In genomic region chr2:9552491-9553178, GRCh38 we compare ENCODE assay signal across 8 cellular contexts. TPM values are rescaled to one million over a fixed set of nuclear protein-coding genes. Genes with fewer than 3 reads are reported as not detected.
DNase-seq lines count a peak whose midpoint lies in the region; ATAC-seq, FAIRE-seq and TF ChIP-seq lines count a peak whose summit lies in the region.

No MANE protein-coding gene starts in this region.

- peaks cover 81% of the 10 kb centered on the region for H3K4me1 Mint-ChIP-seq in stimulated activated memory B cell treated with anti-CD40 and anti-IgM and Interleukin-4, amounts not matched to agents 10 μg/mL and 1 μg/mL and 100 μg/mL, for 72 hours

- no peaks in the 10 kb centered on the region for H3K36me3 Mint-ChIP-seq in stimulated activated memory B cell treated with anti-CD40 and anti-IgM and Interleukin-4, amounts not matched to agents 10 μg/mL and 1 μg/mL and 100 μg/mL, for 72 hours

- peak overlapping the region; percentile 47 for H3K9ac ChIP-seq in endothelial cell of umbilical vein (replicated peaks; ENCODE audit: extremely low read depth, insufficient read depth, low read length)

- H3K79me2 ChIP-seq in endothelial cell of umbilical vein (ENCODE audit: control insufficient read depth, insufficient read depth, low read length) = peaks cover 77% of the 10 kb centered on the region

- TF ChIP-seq CTCF in RWPE2 (IDR thresholded peaks at IDR 0.05; ENCODE audit: poor library complexity, severe bottlenecking) (no peak), endothelial cell of umbilical vein (IDR thresholded peaks at IDR 0.05; ENCODE audit: extremely low read depth in 1 of 2, insufficient read depth in 1 of 2, low read depth in 1 of 2, low read length in 2 of 2) (no peak)

- POLR2A ChIA-PET in endothelial cell of umbilical vein (lab: Charles Lee) = no interaction called here

- H3K9me3 ChIP-seq in RWPE2 (ENCODE audit: severe bottlenecking) = no peaks in the 10 kb centered on the region
- H3K9me3 ChIP-seq in endothelial cell of umbilical vein (replicated peaks; ENCODE audit: control insufficient read depth, insufficient read depth, low read length) = no peaks in the 10 kb centered on the region

- H3K4me3 Mint-ChIP-seq in stimulated activated memory B cell treated with anti-CD40 and anti-IgM and Interleukin-4, amounts not matched to agents 10 μg/mL and 1 μg/mL and 100 μg/mL, for 72 hours = peak overlapping the region; percentile 57

- H3K4me3 ChIP-seq in RWPE2 (ENCODE audit: severe bottlenecking) (no peak overlapping the region), endothelial cell of umbilical vein (replicated peaks in 1 of 3; ENCODE audit: insufficient read depth in 1 of 3, low read depth in 1 of 3, low read length in 3 of 3) (no peak overlapping the region)

- intact Hi-C loops in endothelial cell of umbilical vein (cut with micrococcal nuclease) = loop anchor here (2.0 to 5.0 kb wide), 2 partner anchors 14 to 45 kb away; no protein-coding TSS in a partner anchor

- peak overlapping the region; percentile 84 for H3K4me2 ChIP-seq in endothelial cell of umbilical vein (ENCODE audit: insufficient read depth, low read length)

- H3K36me3 ChIP-seq in RWPE2 (ENCODE audit: low read depth) (no peaks in the 10 kb centered on the region), endothelial cell of umbilical vein (ENCODE audit: control insufficient read depth in 2 of 2, extremely low read depth in 1 of 2, insufficient read depth in 2 of 2, low read length in 2 of 2) (no peaks in the 10 kb centered on the region)

- H4K20me1 ChIP-seq in endothelial cell of umbilical vein (replicated peaks; ENCODE audit: control insufficient read depth, extremely low read depth, insufficient read depth, low read length) = no peaks in the 10 kb centered on the region

- H3K27me3 ChIP-seq in RWPE2 (ENCODE audit: insufficient read depth, poor library complexity, severe bottlenecking) (no peaks in the 10 kb centered on the region), endothelial cell of umbilical vein (ENCODE audit: control insufficient read depth in 2 of 2, insufficient read depth in 2 of 2, low read length in 2 of 2) (no peaks in the 10 kb centered on the region)

- no peaks in the 10 kb centered on the region for H3K9me3 Mint-ChIP-seq in stimulated activated memory B cell treated with anti-CD40 and anti-IgM and Interleukin-4, amounts not matched to agents 10 μg/mL and 1 μg/mL and 100 μg/mL, for 72 hours

- H3K9me1 ChIP-seq in endothelial cell of umbilical vein (replicated peaks; ENCODE audit: control insufficient read depth, extremely low read depth, insufficient read depth, low read length) = no peaks in the 10 kb centered on the region

- H3K4me1 ChIP-seq in RWPE2 (ENCODE audit: insufficient read depth, poor library complexity, severe bottlenecking) = peaks cover 25% of the 10 kb centered on the region
- H3K4me1 ChIP-seq in endothelial cell of umbilical vein (ENCODE audit: control insufficient read depth, extremely low read depth, insufficient read depth, low read length) = peaks cover 37% of the 10 kb centered on the region

- dilution Hi-C loops in endothelial cell of umbilical vein (cut with MboI; ENCODE audit: extremely low pct_ligation_motif_present, low sequenced_read_pairs) = no loop called here

- no peak overlapping the region for H2AFZ ChIP-seq in endothelial cell of umbilical vein (ENCODE audit: low read depth, low read length)

- CTCF ChIA-PET in endothelial cell of umbilical vein (lab: Charles Lee) = interaction anchor here (0.9 kb wide), 1 partner anchor 12 kb away, joined by 3 read pairs; no protein-coding TSS in a partner anchor

- peak overlapping the region; percentile 73 for H3K27ac Mint-ChIP-seq in stimulated activated memory B cell treated with anti-CD40 and anti-IgM and Interleukin-4, amounts not matched to agents 10 μg/mL and 1 μg/mL and 100 μg/mL, for 72 hours

- peak; percentile 81 for FAIRE-seq in endothelial cell of umbilical vein (lab: Jason Lieb, UNC)

- peak; percentile 93 for DNase-seq in HCEC 1CT
- DNase-seq in RWPE2 (ENCODE audit: low spot score) = no peak
- peak; percentile 78 for DNase-seq in endothelial cell of umbilical vein (ENCODE audit: low read depth, low spot score)
- no peak for DNase-seq in HPDE6-E6E7 (ENCODE audit: extremely low spot score)
- DNase-seq in activated CD4-positive, CD25-positive, alpha-beta regulatory T cell (lab: John Stamatoyannopoulos, UW) = no peak
- no peak for DNase-seq in stimulated activated CD4-positive, alpha-beta T cell treated with anti-CD3 and anti-CD28 coated beads, Interleukin-15, amount 100 ng/mL, for 24 hours

- TF ChIP-seq POLR2A in endothelial cell of umbilical vein (IDR thresholded peaks at IDR 0.05; ENCODE audit: low read depth, low read length) = no peak

- peak; percentile 12 for ATAC-seq in RWPE2 (ENCODE audit: low read depth)
- ATAC-seq in stimulated activated memory B cell treated with anti-CD40 and anti-IgM and Interleukin-4, amounts not matched to agents 10 μg/mL and 1 μg/mL and 100 μg/mL, for 72 hours = no peak
- no peak for ATAC-seq in GM18867 (IDR thresholded peaks at IDR 0.05; ENCODE audit: unreplicated experiment)

- H3K27ac ChIP-seq in RWPE2 (ENCODE audit: poor library complexity, severe bottlenecking) = peak overlapping the region; percentile 83
- peak overlapping the region; percentile 58 for H3K27ac ChIP-seq in endothelial cell of umbilical vein (ENCODE audit: insufficient read depth, low read depth, low read length)

- BruUV-seq in endothelial cell of umbilical vein (replicated peaks; lab: Mats Ljungman, UMichigan) = no TSS peak

- H3K27me3 Mint-ChIP-seq in stimulated activated memory B cell treated with anti-CD40 and anti-IgM and Interleukin-4, amounts not matched to agents 10 μg/mL and 1 μg/mL and 100 μg/mL, for 72 hours = no peaks in the 10 kb centered on the region

TF ChIP-seq in endothelial cell of umbilical vein, 7 proteins besides CTCF, POLR2A, EP300 and RAD21:
- peak; percentile 95 for TF ChIP-seq JUN (IDR thresholded peaks at IDR 0.05; ENCODE audit: borderline replicate concordance, insufficient read depth, insufficient read length, low read depth)
- TF ChIP-seq GATA2 (IDR thresholded peaks at IDR 0.05; ENCODE audit: insufficient read depth, insufficient read length, low read depth, low read length) = peak; percentile 27
- TF ChIP-seq POLR2AphosphoS5 (IDR thresholded peaks at IDR 0.05; ENCODE audit: insufficient read depth, low read depth, low read length) = no peak
- TF ChIP-seq FOS (IDR thresholded peaks at IDR 0.05; ENCODE audit: borderline replicate concordance, insufficient read depth, low read length) = peak; percentile 90

RNA-seq across cellular contexts. Expression of gene ADAM17, which starts 3.0 kb away (rescaled TPM):
- 52.9 and 57.1 TPM in 2 replicates for total RNA-seq in endothelial cell of umbilical vein
- polyA plus RNA-seq in endothelial cell of umbilical vein = 9.3 and 10.6 TPM in 2 replicates
- 10.6 and 11.4 TPM in 2 replicates for polyA plus RNA-seq in endothelial cell of umbilical vein (2011; cell fraction: cytosol; rRNA removed)
- 20.4 and 22.4 TPM in 2 replicates for polyA plus RNA-seq in endothelial cell of umbilical vein (2011; cell fraction: nucleus; rRNA removed)
- 41.9 and 43.2 TPM in 2 replicates for polyA plus RNA-seq in endothelial cell of umbilical vein (2012)
- polyA minus RNA-seq in endothelial cell of umbilical vein = 43.8 and 50.3 TPM in 2 replicates
- 5.8 TPM for polyA minus RNA-seq in endothelial cell of umbilical vein (2011; cell fraction: cytosol; rRNA and poly(A)+ RNA removed)
- polyA minus RNA-seq in endothelial cell of umbilical vein (2011; cell fraction: nucleus; rRNA and poly(A)+ RNA removed) = 30.7 and 41.5 TPM in 2 replicates

Comparison
In these comparisons a context has a peak if more than half of its experiments do, and no peak if none do; other contexts are left out.
1. DNase-seq: peak in HCEC 1CT (single experiment) and endothelial cell of umbilical vein (single experiment); none in RWPE2 (single experiment), HPDE6-E6E7 (single experiment), activated CD4-positive, CD25-positive, alpha-beta regulatory T cell (0 of 4) and stimulated activated CD4-positive, alpha-beta T cell treated with anti-CD3 and anti-CD28 coated beads, Interleukin-15, amount 100 ng/mL, for 24 hours (single experiment).